Comparison of ENCODE assay signal across 10 cellular contexts in the genomic region with DNA sequence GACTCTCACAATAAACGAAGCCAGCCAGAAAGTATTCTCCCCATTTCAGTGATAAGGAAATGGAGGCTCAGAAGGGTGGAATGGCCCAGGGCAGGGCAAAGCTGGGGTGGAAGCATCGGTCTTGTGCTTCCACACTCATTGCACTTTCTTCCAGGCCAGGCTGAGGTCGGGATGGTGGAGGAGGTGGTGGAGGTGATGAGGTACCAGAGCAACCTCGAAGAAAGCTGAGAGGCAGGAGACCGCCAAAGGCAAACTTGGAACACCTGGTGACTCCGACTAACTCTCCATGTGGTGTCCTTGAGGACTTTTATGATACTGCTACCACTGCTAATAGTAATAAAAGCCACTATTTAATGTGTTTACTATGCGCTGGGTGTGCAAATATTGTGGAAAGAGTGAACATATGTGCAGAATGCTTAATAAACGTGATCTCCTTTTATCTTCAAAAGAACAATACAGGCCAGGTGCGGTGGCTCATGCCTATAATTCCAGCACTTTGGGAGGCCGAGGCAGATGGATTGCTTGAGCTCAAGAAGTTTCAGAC. TPM values are rescaled to one million over a fixed set of nuclear protein-coding genes. Genes with fewer than 3 reads are reported as not detected.
A peak's percentile ranks its signal among the peaks of the same experiment; 100 is the strongest.
DNase-seq lines count a peak whose midpoint lies in the region; ATAC-seq, FAIRE-seq and TF ChIP-seq lines count a peak whose summit lies in the region.
"Had no signal": no experiment of that assay in that cellular context is flagged by ENCODE, and none has a peak within 500 bp of the region (broad histone marks: within the 10 kb centered on the region; RNA-seq: fewer than 3 reads in every experiment).

No MANE protein-coding gene starts in this region.

- peak overlapping the region; percentile 99 for H3K4me2 ChIP-seq in Karpas-422 (ENCODE audit: low read depth, low read length, poor library complexity, severe bottlenecking)

- H3K36me3 ChIP-seq in CD4-positive, alpha-beta memory T cell (ENCODE audit: insufficient read depth, low read length): no peaks in the 10 kb centered on the region
- H3K36me3 ChIP-seq in Karpas-422 (ENCODE audit: insufficient read depth, low read length): no peaks in the 10 kb centered on the region
- H3K36me3 ChIP-seq in ascending aorta: no peaks in the 10 kb centered on the region

- no peak for ATAC-seq in HG03135 (IDR thresholded peaks at IDR 0.05; ENCODE audit: unreplicated experiment)
- ATAC-seq in HG02571 (IDR thresholded peaks at IDR 0.05; ENCODE audit: unreplicated experiment): no peak
- ATAC-seq: sciatic nerve had no signal

- H3K27ac Mint-ChIP-seq in CD4-positive, alpha-beta memory T cell: peak overlapping the region; percentile 98 to 100 (median 100)
- H3K27ac Mint-ChIP-seq in neural crest cell (ENCODE audit: unreplicated experiment): peak overlapping the region; percentile 43

- POLR2A ChIA-PET in CD4-positive, alpha-beta memory T cell (lab: Charles Lee; ENCODE audit: partially characterized antibody): interaction anchor here (0.7 to 23.9 kb wide), 8 partner anchors 8 to 476 kb away, joined by 3 to 877 read pairs (median 48); a partner anchor contains a TSS

- peaks cover 61% of the 10 kb centered on the region for H3K4me1 ChIP-seq in CD4-positive, alpha-beta memory T cell (ENCODE audit: insufficient read depth, low read length)
- H3K4me1 ChIP-seq in Karpas-422 (ENCODE audit: low read length): peaks cover 88% of the 10 kb centered on the region
- H3K4me1 ChIP-seq in ascending aorta: peaks cover 14 to 33% of the 10 kb centered on the region in 2 donors

- H3K4me1 Mint-ChIP-seq in CD4-positive, alpha-beta memory T cell: peaks cover 48 to 69% (median 58%) of the 10 kb centered on the region in 4 donors
- peaks cover 63% of the 10 kb centered on the region for H3K4me1 Mint-ChIP-seq in neural crest cell

- CTCF ChIA-PET in CD4-positive, alpha-beta memory T cell (lab: Charles Lee; ENCODE audit: partially characterized antibody): interaction anchor here (1.5 to 15.2 kb wide), 9 partner anchors 11 to 51 kb away, joined by 3 to 178 read pairs (median 78); a partner anchor contains a TSS

- no peak for DNase-seq in CD4-positive, alpha-beta memory T cell
- no peak for DNase-seq in Karpas-422
- no peak for DNase-seq in ascending aorta (ENCODE audit: low spot score in 2 of 2)
- DNase-seq in neural crest cell (ENCODE audit: low read depth, low spot score): no peak
- no peak for DNase-seq in GM19240 (ENCODE audit: insufficient read length, low spot score)
- DNase-seq in urothelium cell line (ENCODE audit: low spot score): no peak

- peaks cover 0 to 7% of the 10 kb centered on the region in 2 donors for H3K36me3 Mint-ChIP-seq in CD4-positive, alpha-beta memory T cell
- H3K36me3 Mint-ChIP-seq in neural crest cell (ENCODE audit: low read depth): no peaks in the 10 kb centered on the region

- H3K9me3 Mint-ChIP-seq in CD4-positive, alpha-beta memory T cell: peaks cover 0 to 3% (median 0%) of the 10 kb centered on the region in 8 donors
- no peaks in the 10 kb centered on the region for H3K9me3 Mint-ChIP-seq in neural crest cell

- no peak overlapping the region for H2AFZ ChIP-seq in Karpas-422 (ENCODE audit: low read length)

- intact Hi-C loops in CD4-positive, alpha-beta memory T cell (cut with micrococcal nuclease): no loop called here
- intact Hi-C loops in ascending aorta (cut with DNase I): no loop called here

- no peaks in the 10 kb centered on the region for H3K9me2 ChIP-seq in Karpas-422 (replicated peaks; ENCODE audit: insufficient read depth, low read length)

- H3K4me3 Mint-ChIP-seq in CD4-positive, alpha-beta memory T cell: peak overlapping the region in 7 of 8 donors; percentile 59 to 88 (median 76)
- no peak overlapping the region for H3K4me3 Mint-ChIP-seq in neural crest cell

- TF ChIP-seq CTCF in ascending aorta (IDR thresholded peaks at IDR 0.05) (no peak), neural crest cell (conservative IDR thresholded peaks at IDR 0.05) (no peak)

- H3K27ac ChIP-seq in CD4-positive, alpha-beta memory T cell (ENCODE audit: low read depth, low read length): peak overlapping the region; percentile 97
- H3K27ac ChIP-seq in Karpas-422 (ENCODE audit: low read length) (peak overlapping the region; percentile 100), ascending aorta (peak overlapping the region; percentile 88 to 93)

- no peak for FAIRE-seq in urothelium cell line (lab: Jason Lieb, UNC)

- peak overlapping the region in 1 of 2 donors; percentile 5 for H3K4me3 ChIP-seq in CD4-positive, alpha-beta memory T cell (ENCODE audit: low read length in 2 of 2)
- H3K4me3 ChIP-seq in Karpas-422 (ENCODE audit: low read length) (peak overlapping the region; percentile 63), ascending aorta (no peak overlapping the region)

- no peaks in the 10 kb centered on the region for H3K9me3 ChIP-seq in CD4-positive, alpha-beta memory T cell (ENCODE audit: control insufficient read depth in 1 of 2, low read length in 2 of 2)
- no peaks in the 10 kb centered on the region for H3K9me3 ChIP-seq in Karpas-422 (ENCODE audit: low read length)
- no peaks in the 10 kb centered on the region for H3K9me3 ChIP-seq in ascending aorta

- no peaks in the 10 kb centered on the region for H3K79me2 ChIP-seq in Karpas-422 (ENCODE audit: low read length)

- no peaks in the 10 kb centered on the region for H3K27me3 ChIP-seq in CD4-positive, alpha-beta memory T cell (ENCODE audit: insufficient read depth, low read length)
- H3K27me3 ChIP-seq in Karpas-422 (ENCODE audit: low read length) (no peaks in the 10 kb centered on the region), ascending aorta (no peaks in the 10 kb centered on the region)

- no peaks in the 10 kb centered on the region for H3K27me3 Mint-ChIP-seq in CD4-positive, alpha-beta memory T cell
- H3K27me3 Mint-ChIP-seq in neural crest cell (ENCODE audit: low read depth): no peaks in the 10 kb centered on the region

- H3K9ac ChIP-seq in Karpas-422 (ENCODE audit: low read length): peak overlapping the region; percentile 89

- no peaks in the 10 kb centered on the region for H4K20me1 ChIP-seq in Karpas-422 (ENCODE audit: insufficient read depth, low read depth, low read length)

RNA-seq across cellular contexts. Expression of a gene that starts 16.9 kb away (rescaled TPM):
- 100 to 1,000 TPM; 197 to 201 TPM for total RNA-seq in CD4-positive, alpha-beta memory T cell
- 100 to 1,000 TPM; 123 to 288 TPM for polyA plus RNA-seq in CD4-positive, alpha-beta memory T cell
- 245 and 258 TPM in 2 replicates for total RNA-seq in Karpas-422 (2014; rRNA removed; shearing (Covaris generic); ENCODE audit: low replicate concordance)
- total RNA-seq in ascending aorta (219 TPM), neural crest cell (16.1 and 18.1 TPM in 2 replicates)

RNA-seq across cellular contexts. Expression of a gene that starts 59.0 kb away (rescaled TPM):
- total RNA-seq in CD4-positive, alpha-beta memory T cell: under 1 TPM; 0.41 to 0.78 TPM
- not detected for polyA plus RNA-seq in CD4-positive, alpha-beta memory T cell
- 0.89 and 15.2 TPM in 2 replicates for total RNA-seq in Karpas-422 (2014; rRNA removed; shearing (Covaris generic); ENCODE audit: low replicate concordance)
- total RNA-seq in ascending aorta: not detected
- total RNA-seq in neural crest cell: not detected in 2 replicates
- total RNA-seq: H4 had no signal

Comparison
In these comparisons a context has a peak if more than half of its experiments do, and no peak if none do; other contexts are left out.
1. RNA of a gene that starts 16.9 kb away (total RNA-seq): 245 to 258 TPM in Karpas-422, 219 TPM in ascending aorta (single experiment) and 197 to 201 TPM in CD4-positive, alpha-beta memory T cell; 16.1 to 18.1 TPM in neural crest cell; every median in the first group is over 10 times any median in the second.
2. Peak in every context shown above with its lines, with median percentiles within 50 percentile points of each other: H3K27ac ChIP-seq.